In genomic region chr9:13088734-13089427, GRCh38 we compare ENCODE assay signal across 8 cellular contexts.
DNase-seq lines count a peak whose midpoint lies in the region; TF ChIP-seq lines count a peak whose summit lies in the region.

No MANE protein-coding gene starts in this region.

- no peak overlapping the region for H3K4me3 Mint-ChIP-seq in Calu3 (ENCODE audit: low read depth, unreplicated experiment)

- H3K4me1 ChIP-seq in GM23248 (ENCODE audit: insufficient read depth) = peaks cover 14% of the 10 kb centered on the region
- peaks cover 0 to 2% of the 10 kb centered on the region in 2 experiments; a peak in 2 of 4 replicates for H3K4me1 ChIP-seq in SK-N-SH (ENCODE audit: control insufficient read depth in 1 of 2, insufficient read depth in 2 of 2, low read depth in 1 of 2, low read length in 1 of 2)
- no peaks in the 10 kb centered on the region for H3K4me1 ChIP-seq in parathyroid adenoma

- H3K9ac ChIP-seq in GM23248 (peak overlapping the region; percentile 38), SK-N-SH (no peak overlapping the region), parathyroid adenoma (no peak overlapping the region)

- H2AFZ ChIP-seq in GM23248 (peak overlapping the region; percentile 85), SK-N-SH (ENCODE audit: low read depth) (peak overlapping the region; percentile 93), parathyroid adenoma (no peak overlapping the region)

- no peaks in the 10 kb centered on the region for H3K9me3 Mint-ChIP-seq in Calu3 (ENCODE audit: low read depth, unreplicated experiment)

- H3K9me3 ChIP-seq in GM23248 (ENCODE audit: low read depth) (no peaks in the 10 kb centered on the region), SK-N-SH (no peaks in the 10 kb centered on the region), parathyroid adenoma (ENCODE audit: control insufficient read depth, low read length) (no peaks in the 10 kb centered on the region)

- TF ChIP-seq RAD21 in SK-N-SH (IDR thresholded peaks at IDR 0.05; ENCODE audit: low read length) = peak; percentile 78

- H3K79me2 ChIP-seq in GM23248 (ENCODE audit: insufficient read depth) (no peaks in the 10 kb centered on the region), SK-N-SH (ENCODE audit: insufficient read depth) (no peaks in the 10 kb centered on the region), parathyroid adenoma (no peaks in the 10 kb centered on the region)

- WGBS in GM23248 (ENCODE audit: low coverage in 1 of 2, low lambda C conversion rate in 2 of 2, missing lambda C conversion rate in 2 of 2), 2 experiments = 13 to 14% methylated on average over 10 of the region's 10 CpGs
- 21% methylated on average over 10 of the region's 10 CpGs for WGBS in SK-N-SH (ENCODE audit: low lambda C conversion rate)

- H3K36me3 Mint-ChIP-seq in Calu3 (ENCODE audit: insufficient read depth, unreplicated experiment) = no peaks in the 10 kb centered on the region

- H3K4me3 ChIP-seq in GM23248 = peak overlapping the region; percentile 68
- peak overlapping the region in 1 of 2 experiments; percentile 49; a peak in 2 of 4 replicates for H3K4me3 ChIP-seq in SK-N-SH (ENCODE audit: low read depth in 2 of 2, low read length in 1 of 2)
- peak overlapping the region; percentile 5 to 28 for H3K4me3 ChIP-seq in foreskin fibroblast (ENCODE audit: low read depth in 1 of 2, low read length in 2 of 2)
- no peak overlapping the region for H3K4me3 ChIP-seq in parathyroid adenoma (ENCODE audit: low read depth, low read length)

- DNase-seq in Calu3 = peak; percentile 16
- DNase-seq in GM23248 = peak; percentile 62
- peak; percentile 95 for DNase-seq in NCI-H1092 treated with DMSO at 0.1 percent for 48 hours (lab: John Stamatoyannopoulos, UW)
- peak; percentile 79 for DNase-seq in SK-N-SH
- peak; percentile 35 to 77 for DNase-seq in foreskin fibroblast
- no peak for DNase-seq in activated CD8-positive, alpha-beta memory T cell treated with anti-CD3 and anti-CD28 coated beads, Interleukin-2, amount 50 U/mL, for 4 hours
- DNase-seq in T-helper 9 cell = no peak

- no peaks in the 10 kb centered on the region for H3K9me2 ChIP-seq in GM23248 (ENCODE audit: insufficient read depth)
- no peaks in the 10 kb centered on the region for H3K9me2 ChIP-seq in SK-N-SH

- no peak overlapping the region for H3K27ac ChIP-seq in GM23248
- no peak overlapping the region for H3K27ac ChIP-seq in SK-N-SH (ENCODE audit: low read depth in 2 of 2, low read length in 1 of 2)
- no peak overlapping the region for H3K27ac ChIP-seq in parathyroid adenoma

- no TSS peak for BruUV-seq in Calu3 (replicated peaks; lab: Mats Ljungman, UMichigan)

- H3K4me1 Mint-ChIP-seq in Calu3 (ENCODE audit: low read depth, unreplicated experiment) = peaks cover 6% of the 10 kb centered on the region

- H4K20me1 ChIP-seq in GM23248 (ENCODE audit: insufficient read depth) = no peaks in the 10 kb centered on the region
- no peaks in the 10 kb centered on the region for H4K20me1 ChIP-seq in SK-N-SH (ENCODE audit: insufficient read depth)

- H3K4me2 ChIP-seq in GM23248 (ENCODE audit: unreplicated experiment) (peak overlapping the region; percentile 86), SK-N-SH (peak overlapping the region; percentile 66), parathyroid adenoma (ENCODE audit: low read length) (no peak overlapping the region)

- POLR2A ChIA-PET in SK-N-SH (lab: Yijun Ruan, JAX) = no interaction called here

- intact Hi-C loops in Calu3 (cut with micrococcal nuclease; ENCODE audit: unreplicated experiment) = loop anchor here (1.0 to 10.0 kb wide), 3 partner anchors 54 to 372 kb away; no protein-coding TSS in a partner anchor

- H3K27me3 Mint-ChIP-seq in Calu3 (ENCODE audit: unreplicated experiment) = peaks cover 15% of the 10 kb centered on the region

- TF ChIP-seq CTCF in Calu3 (IDR thresholded peaks at IDR 0.05; ENCODE audit: unreplicated experiment) (peak; percentile 51), SK-N-SH (IDR thresholded peaks at IDR 0.05) (peak; percentile 74), foreskin fibroblast (IDR thresholded peaks at IDR 0.05; ENCODE audit: low read depth, low read length) (peak; percentile 45), parathyroid adenoma (IDR thresholded peaks at IDR 0.05) (peak; percentile 34)

- TF ChIP-seq EP300 in SK-N-SH (IDR thresholded peaks at IDR 0.05; ENCODE audit: borderline replicate concordance in 1 of 2, low read depth in 1 of 2, low read length in 1 of 2) = no peak

- H3K27me3 ChIP-seq in GM23248 (replicated peaks; ENCODE audit: insufficient read depth) = no peaks in the 10 kb centered on the region
- no peaks in the 10 kb centered on the region for H3K27me3 ChIP-seq in SK-N-SH (ENCODE audit: insufficient read depth)
- H3K27me3 ChIP-seq in parathyroid adenoma (ENCODE audit: control insufficient read depth, insufficient read depth, low read length) = no peaks in the 10 kb centered on the region

- H3F3A ChIP-seq in GM23248 (ENCODE audit: insufficient read depth) (peaks cover 6% of the 10 kb centered on the region; the same call in 1 of the 2 replicates), SK-N-SH (replicated peaks; ENCODE audit: insufficient read depth) (no peaks in the 10 kb centered on the region)

- no peaks in the 10 kb centered on the region for H3K36me3 ChIP-seq in GM23248 (ENCODE audit: low read depth)
- no peaks in the 10 kb centered on the region for H3K36me3 ChIP-seq in SK-N-SH (replicated peaks in 1 of 2; ENCODE audit: control insufficient read depth in 1 of 2, insufficient read depth in 2 of 2, low read length in 1 of 2)
- no peaks in the 10 kb centered on the region for H3K36me3 ChIP-seq in parathyroid adenoma (ENCODE audit: control insufficient read depth, insufficient read depth, low read length)

- CTCF ChIA-PET in Calu3 (lab: Charles Lee) (no interaction called here), SK-N-SH (lab: Yijun Ruan, JAX) (interaction anchor here (0.6 to 6.3 kb wide), 81 partner anchors 9 to 1680 kb away, joined by 3 to 89 read pairs (median 4); partner anchors contain the start of gene ZDHHC21)

- in situ Hi-C loops in GM23248 (cut with MboI) = loop anchor here (5.0 kb wide), 1 partner anchor 367 kb away; no protein-coding TSS in a partner anchor

- H3K27ac Mint-ChIP-seq in Calu3 (ENCODE audit: unreplicated experiment) = no peak overlapping the region

TF ChIP-seq in SK-N-SH, 30 proteins besides CTCF, POLR2A, EP300 and RAD21:
- TF ChIP-seq SIN3A (IDR thresholded peaks at IDR 0.05; ENCODE audit: borderline replicate concordance, low read depth, low read length) (no peak), PBX3 (IDR thresholded peaks at IDR 0.05) (no peak), SMC3 (IDR thresholded peaks at IDR 0.05; ENCODE audit: low read depth, low read length) (peak; percentile 62)

Comparison
In these comparisons a context has a peak if more than half of its experiments do, and no peak if none do; other contexts are left out.
1. DNase-seq: peak in Calu3 (single experiment), GM23248 (single experiment), NCI-H1092 treated with DMSO at 0.1 percent for 48 hours (single experiment), SK-N-SH (single experiment) and foreskin fibroblast (2 of 2); none in activated CD8-positive, alpha-beta memory T cell treated with anti-CD3 and anti-CD28 coated beads, Interleukin-2, amount 50 U/mL, for 4 hours (single experiment) and T-helper 9 cell (single experiment).
2. Peak in every context shown above with its lines, with median percentiles within 50 percentile points of each other: CTCF ChIP-seq.